26 cellular contexts compared by ENCODE assay signal in the genomic region with DNA sequence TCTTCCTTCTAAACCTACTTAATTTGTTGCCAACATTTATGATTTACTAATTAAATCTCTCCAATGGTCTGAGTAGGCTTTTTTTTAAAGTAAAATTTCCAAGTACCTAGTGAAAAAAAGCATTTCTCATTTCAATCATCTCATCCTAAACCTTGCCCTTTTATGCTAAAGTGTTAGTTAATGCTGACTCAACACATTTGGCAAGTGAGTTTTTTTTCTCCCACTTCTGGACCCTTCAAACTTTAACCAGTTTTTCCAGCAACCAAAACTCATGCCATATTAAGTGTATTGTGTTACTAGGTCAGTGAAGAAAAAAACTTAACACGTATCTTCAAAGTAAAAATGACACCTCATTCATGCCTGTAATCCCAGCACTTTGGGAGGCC.
"Had no signal": no experiment of that assay in that cellular context is flagged by ENCODE, and none has a peak within 500 bp of the region (broad histone marks: within the 10 kb centered on the region; RNA-seq: fewer than 3 reads in every experiment).

No MANE protein-coding gene starts in this region.

- H3K27ac ChIP-seq: coronary artery, left ventricle myocardium inferior, neutrophil, right atrium auricular region, skin epidermis, suprapubic skin, upper lobe of left lung had no signal

- H3K9me3 Mint-ChIP-seq: brain; naive thymus-derived CD8-positive, alpha-beta T cell had no signal

- H3K9me3 ChIP-seq: left ventricle myocardium inferior, neutrophil, right atrium auricular region, suprapubic skin, upper lobe of left lung had no signal

- H3K27me3 Mint-ChIP-seq: naive thymus-derived CD8-positive, alpha-beta T cell had no signal

- ATAC-seq: naive thymus-derived CD8-positive, alpha-beta T cell; SK-N-SH treated with all-trans-retinoic acid at 6 μM for 48 hours had no signal

- H3K27ac Mint-ChIP-seq: brain had no signal

- DNase-seq: activated CD4-positive, alpha-beta T cell treated with anti-CD3 and anti-CD28 coated beads, Interleukin-2, amount 50 U/mL, for 48 hours; activated CD4-positive, CD25-positive, alpha-beta regulatory T cell treated with anti-CD3 and anti-CD28 coated beads, Interleukin-2, amount 50 U/mL, for 72 hours; activated gamma-delta T cell treated with Interleukin-2 at 50 U/mL for 16 hours; central memory CD4-positive, alpha-beta T cell; effector CD4-positive, alpha-beta T cell; foreskin fibroblast; glutamatergic neuron; hypothalamus; kidney; left ventricle myocardium inferior; naive thymus-derived CD8-positive, alpha-beta T cell; posterior cingulate gyrus; stimulated activated CD4-positive, alpha-beta T cell treated with anti-CD3 and anti-CD28 coated beads, Interleukin-15, amount 100 ng/mL, for 24 hours; stimulated activated CD4-positive, alpha-beta T cell treated with anti-CD3 and anti-CD28 coated beads, Interleukin-4, amount 100 ng/mL, for 1 hour; stimulated activated naive CD4-positive, alpha-beta T cell treated with Interleukin-2 at 50 U/mL for 16 hours; T-helper 1 cell; T1000; upper lobe of left lung had no signal

- FAIRE-seq: endothelial cell of umbilical vein, kidney had no signal

- H3K4me3 ChIP-seq: coronary artery, left ventricle myocardium inferior, right atrium auricular region, skin epidermis, suprapubic skin, upper lobe of left lung had no signal

- H3K4me3 Mint-ChIP-seq: brain had no signal

- H3K27me3 ChIP-seq: neutrophil, right atrium auricular region, suprapubic skin, upper lobe of left lung had no signal
